In the genomic region with DNA sequence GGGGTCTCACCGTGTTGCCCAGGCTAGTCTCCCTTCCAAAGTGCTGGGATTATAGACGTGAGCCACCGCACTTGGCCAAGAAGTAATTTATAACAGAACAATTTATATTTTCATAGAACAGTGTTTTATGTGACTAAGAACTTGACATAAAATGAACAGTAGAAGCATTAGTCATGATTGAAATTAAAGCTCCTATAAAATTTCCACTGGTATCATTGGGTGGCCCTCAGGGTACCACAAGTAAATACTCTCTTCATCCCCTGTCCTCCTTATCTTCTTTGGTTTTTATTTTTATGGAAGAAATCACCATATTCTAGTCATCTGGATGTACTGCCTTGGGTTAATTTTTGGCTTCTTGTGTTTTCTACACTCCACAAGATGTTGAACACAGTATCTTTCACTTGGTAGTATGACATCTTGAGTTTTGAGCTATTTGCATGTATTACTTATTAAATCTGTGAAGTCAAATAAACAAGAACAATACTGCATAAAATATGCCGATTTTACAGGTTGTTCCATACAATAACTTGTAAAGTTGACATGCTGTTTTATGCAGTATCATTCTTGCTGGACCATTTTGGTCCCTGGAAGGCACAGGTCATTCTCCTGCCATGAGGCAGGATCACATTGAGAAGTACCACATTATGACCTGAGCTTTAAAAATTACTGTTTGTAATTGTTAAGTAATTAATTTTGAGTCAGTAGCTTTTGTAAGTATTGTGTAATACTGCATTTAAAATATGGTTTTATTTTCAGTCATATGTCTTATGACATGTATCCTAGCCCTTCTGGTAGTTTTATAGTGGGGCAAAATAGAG, we compare ENCODE assay signal across 1 cellular context.
TF ChIP-seq lines count a peak whose summit lies in the region.

No MANE protein-coding gene starts in this region.

TF ChIP-seq in WTC11, 78 proteins besides CTCF, POLR2A, EP300 and RAD21 (continued from another document):
- TF ChIP-seq ZNF532 (CRISPR knock-in tag; IDR thresholded peaks at IDR 0.05; ENCODE audit: borderline replicate concordance): no peak
- no peak for TF ChIP-seq ATF2 (CRISPR knock-in tag; IDR thresholded peaks at IDR 0.05; ENCODE audit: borderline replicate concordance, low read depth)
- no peak for TF ChIP-seq ZNF263 (CRISPR knock-in tag; IDR thresholded peaks at IDR 0.05; ENCODE audit: low read depth)
- TF ChIP-seq HMGA2 (CRISPR knock-in tag; IDR thresholded peaks at IDR 0.05): no peak
- TF ChIP-seq, protein P1, sequence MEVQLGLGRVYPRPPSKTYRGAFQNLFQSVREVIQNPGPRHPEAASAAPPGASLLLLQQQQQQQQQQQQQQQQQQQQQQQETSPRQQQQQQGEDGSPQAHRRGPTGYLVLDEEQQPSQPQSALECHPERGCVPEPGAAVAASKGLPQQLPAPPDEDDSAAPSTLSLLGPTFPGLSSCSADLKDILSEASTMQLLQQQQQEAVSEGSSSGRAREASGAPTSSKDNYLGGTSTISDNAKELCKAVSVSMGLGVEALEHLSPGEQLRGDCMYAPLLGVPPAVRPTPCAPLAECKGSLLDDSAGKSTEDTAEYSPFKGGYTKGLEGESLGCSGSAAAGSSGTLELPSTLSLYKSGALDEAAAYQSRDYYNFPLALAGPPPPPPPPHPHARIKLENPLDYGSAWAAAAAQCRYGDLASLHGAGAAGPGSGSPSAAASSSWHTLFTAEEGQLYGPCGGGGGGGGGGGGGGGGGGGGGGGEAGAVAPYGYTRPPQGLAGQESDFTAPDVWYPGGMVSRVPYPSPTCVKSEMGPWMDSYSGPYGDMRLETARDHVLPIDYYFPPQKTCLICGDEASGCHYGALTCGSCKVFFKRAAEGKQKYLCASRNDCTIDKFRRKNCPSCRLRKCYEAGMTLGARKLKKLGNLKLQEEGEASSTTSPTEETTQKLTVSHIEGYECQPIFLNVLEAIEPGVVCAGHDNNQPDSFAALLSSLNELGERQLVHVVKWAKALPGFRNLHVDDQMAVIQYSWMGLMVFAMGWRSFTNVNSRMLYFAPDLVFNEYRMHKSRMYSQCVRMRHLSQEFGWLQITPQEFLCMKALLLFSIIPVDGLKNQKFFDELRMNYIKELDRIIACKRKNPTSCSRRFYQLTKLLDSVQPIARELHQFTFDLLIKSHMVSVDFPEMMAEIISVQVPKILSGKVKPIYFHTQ (CRISPR knock-in tag; IDR thresholded peaks at IDR 0.05): no peak
- no peak for TF ChIP-seq NR3C1 (CRISPR knock-in tag; conservative IDR thresholded peaks at IDR 0.05; ENCODE audit: low read depth)
- no peak for TF ChIP-seq TP53 (CRISPR knock-in tag; IDR thresholded peaks at IDR 0.05)
- no peak for TF ChIP-seq CREM (CRISPR knock-in tag; IDR thresholded peaks at IDR 0.05)
- no peak for TF ChIP-seq OVOL2 (CRISPR knock-in tag; IDR thresholded peaks at IDR 0.05; ENCODE audit: borderline replicate concordance)
- TF ChIP-seq ELF4 (CRISPR knock-in tag; IDR thresholded peaks at IDR 0.05; ENCODE audit: low read depth): no peak
- TF ChIP-seq, protein P2, sequence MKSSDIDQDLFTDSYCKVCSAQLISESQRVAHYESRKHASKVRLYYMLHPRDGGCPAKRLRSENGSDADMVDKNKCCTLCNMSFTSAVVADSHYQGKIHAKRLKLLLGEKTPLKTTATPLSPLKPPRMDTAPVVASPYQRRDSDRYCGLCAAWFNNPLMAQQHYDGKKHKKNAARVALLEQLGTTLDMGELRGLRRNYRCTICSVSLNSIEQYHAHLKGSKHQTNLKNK (CRISPR knock-in tag; IDR thresholded peaks at IDR 0.05): no peak
- TF ChIP-seq TCF7 (CRISPR knock-in tag; IDR thresholded peaks at IDR 0.05; ENCODE audit: low read depth): no peak
- TF ChIP-seq RELA (CRISPR knock-in tag; IDR thresholded peaks at IDR 0.05; ENCODE audit: borderline replicate concordance): no peak
- TF ChIP-seq, protein P3, sequence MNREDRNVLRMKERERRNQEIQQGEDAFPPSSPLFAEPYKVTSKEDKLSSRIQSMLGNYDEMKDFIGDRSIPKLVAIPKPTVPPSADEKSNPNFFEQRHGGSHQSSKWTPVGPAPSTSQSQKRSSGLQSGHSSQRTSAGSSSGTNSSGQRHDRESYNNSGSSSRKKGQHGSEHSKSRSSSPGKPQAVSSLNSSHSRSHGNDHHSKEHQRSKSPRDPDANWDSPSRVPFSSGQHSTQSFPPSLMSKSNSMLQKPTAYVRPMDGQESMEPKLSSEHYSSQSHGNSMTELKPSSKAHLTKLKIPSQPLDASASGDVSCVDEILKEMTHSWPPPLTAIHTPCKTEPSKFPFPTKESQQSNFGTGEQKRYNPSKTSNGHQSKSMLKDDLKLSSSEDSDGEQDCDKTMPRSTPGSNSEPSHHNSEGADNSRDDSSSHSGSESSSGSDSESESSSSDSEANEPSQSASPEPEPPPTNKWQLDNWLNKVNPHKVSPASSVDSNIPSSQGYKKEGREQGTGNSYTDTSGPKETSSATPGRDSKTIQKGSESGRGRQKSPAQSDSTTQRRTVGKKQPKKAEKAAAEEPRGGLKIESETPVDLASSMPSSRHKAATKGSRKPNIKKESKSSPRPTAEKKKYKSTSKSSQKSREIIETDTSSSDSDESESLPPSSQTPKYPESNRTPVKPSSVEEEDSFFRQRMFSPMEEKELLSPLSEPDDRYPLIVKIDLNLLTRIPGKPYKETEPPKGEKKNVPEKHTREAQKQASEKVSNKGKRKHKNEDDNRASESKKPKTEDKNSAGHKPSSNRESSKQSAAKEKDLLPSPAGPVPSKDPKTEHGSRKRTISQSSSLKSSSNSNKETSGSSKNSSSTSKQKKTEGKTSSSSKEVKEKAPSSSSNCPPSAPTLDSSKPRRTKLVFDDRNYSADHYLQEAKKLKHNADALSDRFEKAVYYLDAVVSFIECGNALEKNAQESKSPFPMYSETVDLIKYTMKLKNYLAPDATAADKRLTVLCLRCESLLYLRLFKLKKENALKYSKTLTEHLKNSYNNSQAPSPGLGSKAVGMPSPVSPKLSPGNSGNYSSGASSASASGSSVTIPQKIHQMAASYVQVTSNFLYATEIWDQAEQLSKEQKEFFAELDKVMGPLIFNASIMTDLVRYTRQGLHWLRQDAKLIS (CRISPR knock-in tag; IDR thresholded peaks at IDR 0.05; ENCODE audit: borderline replicate concordance): no peak
- no peak for TF ChIP-seq NFE2L1 (CRISPR knock-in tag; IDR thresholded peaks at IDR 0.05)
- TF ChIP-seq NFATC4 (CRISPR knock-in tag; IDR thresholded peaks at IDR 0.05): no peak
- no peak for TF ChIP-seq FOXJ3 (CRISPR knock-in tag; IDR thresholded peaks at IDR 0.05; ENCODE audit: borderline replicate concordance)
- TF ChIP-seq ZNF219 (CRISPR knock-in tag; IDR thresholded peaks at IDR 0.05; ENCODE audit: borderline replicate concordance): no peak
TF ChIP-seq in WTC11: peak in this region for 0.
